ENCODE assay signal across 16 cellular contexts in the genomic region with DNA sequence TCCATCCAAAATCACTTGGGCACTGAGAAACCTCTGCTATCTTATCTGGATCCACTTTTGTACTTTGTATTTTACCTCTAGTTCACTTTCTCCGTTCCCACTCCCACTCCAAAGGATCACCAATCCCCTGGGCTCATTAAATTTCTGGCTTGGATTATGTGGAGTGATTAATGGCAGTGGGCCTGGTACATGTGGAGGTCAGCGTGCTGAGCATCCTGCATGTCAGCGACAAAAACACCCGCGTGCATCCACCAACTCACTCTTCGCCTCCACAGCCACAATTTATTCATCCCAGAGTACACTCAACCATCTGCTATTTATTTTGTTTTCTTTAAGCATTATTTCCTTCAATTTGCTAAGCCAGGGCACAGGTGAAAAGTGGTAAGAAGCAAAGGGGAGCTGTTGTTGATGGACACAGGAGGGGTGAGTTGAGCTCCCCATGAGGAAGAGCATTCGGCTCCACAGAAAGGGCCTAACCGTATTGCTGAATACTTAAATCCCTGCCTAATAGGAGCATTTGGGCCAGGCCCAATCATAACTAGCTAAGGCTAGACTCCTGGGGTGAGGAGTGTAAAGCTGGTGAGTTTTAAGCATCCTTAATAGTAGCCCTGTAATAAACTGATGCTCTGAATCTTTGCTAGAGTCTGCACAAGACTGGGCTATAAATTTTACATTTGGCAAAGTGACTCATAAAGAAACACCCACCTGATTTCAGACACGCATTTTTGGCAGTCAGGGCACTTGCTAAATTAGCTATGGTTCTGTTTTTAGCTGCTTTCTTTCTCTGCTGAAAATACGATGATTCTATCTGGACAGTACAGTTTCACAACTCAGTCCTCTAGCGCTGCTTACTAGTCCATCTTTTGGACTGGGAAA.
DNase-seq lines count a peak whose midpoint lies in the region; ATAC-seq and TF ChIP-seq lines count a peak whose summit lies in the region.
"Had no signal": no experiment of that assay in that cellular context is flagged by ENCODE, and none has a peak within 500 bp of the region (broad histone marks: within the 10 kb centered on the region; RNA-seq: fewer than 3 reads in every experiment).

No MANE protein-coding gene starts in this region.

- in situ Hi-C loops in astrocyte of the spinal cord (cut with HindIII; ENCODE audit: low sequenced_read_pairs) = no loop called here

- DNase-seq in GM03348 (ENCODE audit: low spot score) = peak; percentile 62
- peak; percentile 86 for DNase-seq in astrocyte of the spinal cord (ENCODE audit: low read depth, low spot score)
- DNase-seq in omental fat pad (ENCODE audit: low spot score) = no peak
- no peak for DNase-seq in NCI-H345 (lab: John Stamatoyannopoulos, UW)
- DNase-seq in cardiac septum (ENCODE audit: low spot score) = no peak
- DNase-seq in germinal center (ENCODE audit: low spot score) = no peak
- DNase-seq: DMS153; esophagus squamous epithelium; left lung; NCI-H1092 treated with DMSO at 0.1 percent for 48 hours; OCI-M1; ovary; stimulated activated CD4-positive, alpha-beta T cell treated with anti-CD3 and anti-CD28 coated beads, Interleukin-4, amount 100 ng/mL, for 1 hour had no signal

- intact Hi-C loops in cardiac septum (cut with DNase I) = no loop called here

- TF ChIP-seq CTCF in astrocyte of the spinal cord (IDR thresholded peaks at IDR 0.05; ENCODE audit: low read depth, low read length) = no peak
- TF ChIP-seq CTCF in omental fat pad (IDR thresholded peaks at IDR 0.05) = no peak

- H3K4me3 ChIP-seq in astrocyte of the spinal cord (ENCODE audit: low read depth, low read length) = no peak overlapping the region
- H3K4me3 ChIP-seq: cardiac muscle cell, esophagus squamous epithelium, left lung, ovary had no signal

- peak; percentile 74 for ATAC-seq in HG03025 (IDR thresholded peaks at IDR 0.05; ENCODE audit: low FRiP score, unreplicated experiment)
- ATAC-seq in omental fat pad (ENCODE audit: low FRiP score) = peak; percentile 85
- ATAC-seq in HG03045 (IDR thresholded peaks at IDR 0.05; ENCODE audit: unreplicated experiment) = no peak
- ATAC-seq: left lung had no signal

Comparison
In these comparisons a context has a peak if more than half of its experiments do, and no peak if none do; other contexts are left out.
1. DNase-seq: peak in GM03348 (single experiment) and astrocyte of the spinal cord (single experiment); none in omental fat pad (single experiment), NCI-H345 (single experiment), cardiac septum (single experiment) and germinal center (single experiment).